1 cellular context compared by ENCODE assay signal in the genomic region with DNA sequence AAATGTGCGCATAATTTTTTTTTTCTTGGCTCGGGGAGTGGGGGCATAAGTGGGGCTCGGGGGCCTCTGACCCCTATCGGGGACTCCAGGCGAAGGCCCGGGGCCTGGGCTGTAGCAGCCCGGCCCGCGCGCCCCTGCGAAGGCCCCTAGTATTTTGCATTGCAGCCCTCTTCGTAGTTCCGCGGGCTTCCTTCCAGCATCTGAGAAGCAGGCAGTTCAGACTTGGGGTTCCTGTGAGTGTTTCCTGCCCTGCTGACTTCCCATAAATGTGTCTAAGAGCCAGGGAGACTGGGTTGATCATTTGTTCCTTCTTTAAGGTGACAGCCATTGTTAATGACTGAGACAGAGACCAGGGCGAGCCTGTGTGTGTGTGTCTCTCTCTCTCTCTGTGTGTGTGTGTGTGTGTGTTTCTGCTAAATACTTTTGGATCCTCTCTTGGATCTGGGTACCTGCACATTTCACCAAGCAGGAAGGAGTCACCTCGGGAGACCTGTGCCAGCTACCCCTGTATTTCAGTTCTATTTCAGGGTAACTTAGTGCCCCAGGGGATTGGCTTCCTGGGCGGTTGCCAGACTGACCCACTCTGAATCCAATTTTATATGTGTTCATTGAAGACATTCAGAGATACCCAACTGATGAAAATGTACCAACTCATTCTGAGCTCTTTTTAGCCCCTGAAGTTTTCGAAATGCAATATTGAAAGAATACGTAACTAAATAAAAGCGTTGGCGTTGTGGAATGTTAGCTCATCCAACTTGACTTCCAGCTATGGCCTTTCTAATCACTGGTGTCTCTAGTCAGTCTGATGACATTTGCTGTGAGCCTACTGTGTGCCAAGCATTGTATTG.
A peak's percentile ranks its signal among the peaks of the same experiment; 100 is the strongest.
TF ChIP-seq lines count a peak whose summit lies in the region.

No MANE protein-coding gene starts in this region.

TF ChIP-seq in HEK293, 187 proteins besides CTCF, POLR2A, EP300 and RAD21 (continued from another document):
- TF ChIP-seq, protein P1, sequence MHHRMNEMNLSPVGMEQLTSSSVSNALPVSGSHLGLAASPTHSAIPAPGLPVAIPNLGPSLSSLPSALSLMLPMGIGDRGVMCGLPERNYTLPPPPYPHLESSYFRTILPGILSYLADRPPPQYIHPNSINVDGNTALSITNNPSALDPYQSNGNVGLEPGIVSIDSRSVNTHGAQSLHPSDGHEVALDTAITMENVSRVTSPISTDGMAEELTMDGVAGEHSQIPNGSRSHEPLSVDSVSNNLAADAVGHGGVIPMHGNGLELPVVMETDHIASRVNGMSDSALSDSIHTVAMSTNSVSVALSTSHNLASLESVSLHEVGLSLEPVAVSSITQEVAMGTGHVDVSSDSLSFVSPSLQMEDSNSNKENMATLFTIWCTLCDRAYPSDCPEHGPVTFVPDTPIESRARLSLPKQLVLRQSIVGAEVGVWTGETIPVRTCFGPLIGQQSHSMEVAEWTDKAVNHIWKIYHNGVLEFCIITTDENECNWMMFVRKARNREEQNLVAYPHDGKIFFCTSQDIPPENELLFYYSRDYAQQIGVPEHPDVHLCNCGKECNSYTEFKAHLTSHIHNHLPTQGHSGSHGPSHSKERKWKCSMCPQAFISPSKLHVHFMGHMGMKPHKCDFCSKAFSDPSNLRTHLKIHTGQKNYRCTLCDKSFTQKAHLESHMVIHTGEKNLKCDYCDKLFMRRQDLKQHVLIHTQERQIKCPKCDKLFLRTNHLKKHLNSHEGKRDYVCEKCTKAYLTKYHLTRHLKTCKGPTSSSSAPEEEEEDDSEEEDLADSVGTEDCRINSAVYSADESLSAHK (tag by site-specific recombination; IDR thresholded peaks at IDR 0.05): no peak
- TF ChIP-seq, protein P2, sequence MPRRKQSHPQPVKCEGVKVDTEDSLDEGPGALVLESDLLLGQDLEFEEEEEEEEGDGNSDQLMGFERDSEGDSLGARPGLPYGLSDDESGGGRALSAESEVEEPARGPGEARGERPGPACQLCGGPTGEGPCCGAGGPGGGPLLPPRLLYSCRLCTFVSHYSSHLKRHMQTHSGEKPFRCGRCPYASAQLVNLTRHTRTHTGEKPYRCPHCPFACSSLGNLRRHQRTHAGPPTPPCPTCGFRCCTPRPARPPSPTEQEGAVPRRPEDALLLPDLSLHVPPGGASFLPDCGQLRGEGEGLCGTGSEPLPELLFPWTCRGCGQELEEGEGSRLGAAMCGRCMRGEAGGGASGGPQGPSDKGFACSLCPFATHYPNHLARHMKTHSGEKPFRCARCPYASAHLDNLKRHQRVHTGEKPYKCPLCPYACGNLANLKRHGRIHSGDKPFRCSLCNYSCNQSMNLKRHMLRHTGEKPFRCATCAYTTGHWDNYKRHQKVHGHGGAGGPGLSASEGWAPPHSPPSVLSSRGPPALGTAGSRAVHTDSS (tag by site-specific recombination; IDR thresholded peaks at IDR 0.05): no peak
- TF ChIP-seq GLI4 (tag by site-specific recombination; IDR thresholded peaks at IDR 0.05) (no peak), ZNF747 (tag by site-specific recombination; IDR thresholded peaks at IDR 0.05) (no peak), ZXDB (tag by site-specific recombination; IDR thresholded peaks at IDR 0.05) (peak; percentile 12; the same call in 1 of the 2 replicates), GLIS2 (tag by site-specific recombination; IDR thresholded peaks at IDR 0.05) (peak; percentile 27; the same call in 1 of the 2 replicates), ZNF658 (tag by site-specific recombination; IDR thresholded peaks at IDR 0.05) (no peak), ZNF2 (tag by site-specific recombination; IDR thresholded peaks at IDR 0.05) (no peak)
